Comparison of ENCODE assay signal across 6 cellular contexts in the genomic region with DNA sequence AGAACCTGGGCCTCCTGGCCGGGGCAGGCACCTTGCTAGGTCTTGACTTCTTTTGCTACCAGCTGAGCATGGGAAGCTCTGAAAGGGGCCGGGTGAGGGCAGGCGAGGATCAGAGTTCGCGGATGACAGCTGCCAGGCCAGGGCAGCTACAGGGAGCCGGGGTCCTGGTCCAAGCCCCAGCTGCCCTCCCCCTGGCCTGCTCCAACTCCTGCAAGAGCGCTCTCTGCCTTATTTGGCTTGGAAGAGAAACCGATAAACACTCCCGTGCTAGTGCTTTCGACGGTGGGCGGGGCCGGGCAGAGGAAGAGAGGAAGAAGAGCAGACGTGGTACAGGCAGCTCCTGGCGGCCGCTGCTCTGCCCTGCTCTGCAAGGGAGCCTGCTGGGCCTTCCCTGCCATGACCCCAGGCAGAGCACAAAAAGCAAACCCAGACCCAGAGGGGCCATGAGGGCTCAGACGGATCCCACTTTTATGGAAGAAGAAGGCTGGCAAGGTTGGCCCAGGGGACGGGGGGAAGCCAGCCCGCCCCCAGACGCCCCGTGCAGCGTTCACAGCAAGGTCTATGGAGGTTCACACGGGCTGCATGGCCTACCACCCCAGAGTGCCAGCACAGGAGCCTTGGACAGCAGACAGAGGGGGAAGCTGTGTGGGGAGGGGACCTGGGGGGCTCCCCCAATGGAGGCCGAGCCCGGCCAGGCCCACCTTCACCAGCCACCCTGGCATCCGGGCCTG. TPM values are rescaled to one million over a fixed set of nuclear protein-coding genes. Genes with fewer than 3 reads are reported as not detected.
DNase-seq lines count a peak whose midpoint lies in the region; ATAC-seq lines count a peak whose summit lies in the region.

No MANE protein-coding gene starts in this region.

- ATAC-seq in HG03432 (IDR thresholded peaks at IDR 0.05; ENCODE audit: unreplicated experiment) (no peak), HG03521 (IDR thresholded peaks at IDR 0.05; ENCODE audit: unreplicated experiment) (no peak)

- H3K27me3 ChIP-seq in HAP-1 (ENCODE audit: low read depth) = no peaks in the 10 kb centered on the region

- DNase-seq in A172 (ENCODE audit: low spot score) = peak; percentile 59
- DNase-seq in T-helper 2 cell treated with Interferon-gamma antibody and Interleukin-4, amounts not matched to agents 5 μg/mL and 100 μg/mL, for 36 hours (ENCODE audit: low spot score) = no peak
- peak; percentile 72 for DNase-seq in iPS-NIHi11 (ENCODE audit: low spot score)
- no peak for DNase-seq in HAP-1 (ENCODE audit: low spot score in 2 of 2)

- peak overlapping the region; percentile 63 for H3K27ac Mint-ChIP-seq in T-helper 2 cell treated with Interferon-gamma antibody and Interleukin-4, amounts not matched to agents 5 μg/mL and 100 μg/mL, for 36 hours

- H3K9me3 Mint-ChIP-seq in T-helper 2 cell treated with Interferon-gamma antibody and Interleukin-4, amounts not matched to agents 5 μg/mL and 100 μg/mL, for 36 hours = no peaks in the 10 kb centered on the region

- H3K4me1 ChIP-seq in HAP-1 = peaks cover 11% of the 10 kb centered on the region; the same call in 1 of the 2 replicates

- H3K36me3 ChIP-seq in HAP-1 (replicated peaks) = peaks cover 5% of the 10 kb centered on the region; the same call in 1 of the 2 replicates

- H3K27me3 Mint-ChIP-seq in T-helper 2 cell treated with Interferon-gamma antibody and Interleukin-4, amounts not matched to agents 5 μg/mL and 100 μg/mL, for 36 hours (ENCODE audit: low read depth) = no peaks in the 10 kb centered on the region

- H3K4me1 Mint-ChIP-seq in T-helper 2 cell treated with Interferon-gamma antibody and Interleukin-4, amounts not matched to agents 5 μg/mL and 100 μg/mL, for 36 hours (ENCODE audit: low read depth) = peaks cover 6% of the 10 kb centered on the region

- in situ Hi-C loops in HAP-1 (cut with MboI; ENCODE audit: low sequenced_read_pairs) = no loop called here

- peak overlapping the region; percentile 45 for H3K4me3 Mint-ChIP-seq in T-helper 2 cell treated with Interferon-gamma antibody and Interleukin-4, amounts not matched to agents 5 μg/mL and 100 μg/mL, for 36 hours

- no peak overlapping the region for H3K4me3 ChIP-seq in HAP-1

- no peaks in the 10 kb centered on the region for H3K9me3 ChIP-seq in HAP-1

- peaks cover 6% of the 10 kb centered on the region for H3K36me3 Mint-ChIP-seq in T-helper 2 cell treated with Interferon-gamma antibody and Interleukin-4, amounts not matched to agents 5 μg/mL and 100 μg/mL, for 36 hours (ENCODE audit: low read depth)

RNA-seq across cellular contexts. Expression of a gene that starts 25.6 kb away (rescaled TPM):
- total RNA-seq in A172 (2014; rRNA removed; shearing (Covaris generic)) = 186 and 226 TPM in 2 replicates

RNA-seq across cellular contexts. Expression of a gene that starts 44.2 kb away (rescaled TPM):
- 29.3 and 39.2 TPM in 2 replicates for total RNA-seq in A172 (2014; rRNA removed; shearing (Covaris generic))

RNA-seq across cellular contexts. Expression of a gene that starts 52.3 kb away (rescaled TPM):
- 255 and 258 TPM in 2 replicates for total RNA-seq in A172 (2014; rRNA removed; shearing (Covaris generic))

RNA-seq across cellular contexts. Expression of a gene that starts 53.1 kb away (rescaled TPM):
- total RNA-seq in A172 (2014; rRNA removed; shearing (Covaris generic)) = 20.5 and 21.2 TPM in 2 replicates

RNA-seq across cellular contexts. Expression of a gene that starts 53.2 kb away (rescaled TPM):
- 43.6 and 51.2 TPM in 2 replicates for total RNA-seq in A172 (2014; rRNA removed; shearing (Covaris generic))

Comparison
In these comparisons a context has a peak if more than half of its experiments do, and no peak if none do; other contexts are left out.
1. DNase-seq: peak in A172 (single experiment) and iPS-NIHi11 (single experiment); none in T-helper 2 cell treated with Interferon-gamma antibody and Interleukin-4, amounts not matched to agents 5 μg/mL and 100 μg/mL, for 36 hours (single experiment) and HAP-1 (0 of 2).